In genomic region chr10:79116363-79116762, GRCh38 we compare ENCODE assay signal across 8 cellular contexts. TPM values are rescaled to one million over a fixed set of nuclear protein-coding genes. Genes with fewer than 3 reads are reported as not detected.
DNase-seq lines count a peak whose midpoint lies in the region; ATAC-seq and TF ChIP-seq lines count a peak whose summit lies in the region.

No MANE protein-coding gene starts in this region.

- TF ChIP-seq EP300 in transverse colon (IDR thresholded peaks at IDR 0.05; ENCODE audit: low read depth): no peak

- in situ Hi-C loops in transverse colon (cut with MboI; ENCODE audit: low pct_ligation_motif_present in 1 of 4, low pct_unique_long_range_greater_than_20kb in 1 of 4, low sequenced_read_pairs in 3 of 4): no loop called here

- no peak for TF ChIP-seq CTCF in heart left ventricle (IDR thresholded peaks at IDR 0.05)
- no peak for TF ChIP-seq CTCF in transverse colon (IDR thresholded peaks at IDR 0.05)

- whole genome bisulfite sequencing in heart left ventricle, 4 donors: 61 to 68% (median 65%) methylated on average over 4 of the region's 4 CpGs
- 53 to 54% methylated on average over 4 of the region's 4 CpGs for WGBS in esophagus, 2 donors
- 53 to 65% methylated on average over 3 to 4 of the region's 4 CpGs for WGBS in transverse colon (ENCODE audit: low coverage in 1 of 2), 2 donors

- H3K36me3 ChIP-seq in heart left ventricle (peaks cover 0 to 35% (median 27%) of the 10 kb centered on the region in 9 donors), esophagus (ENCODE audit: control insufficient read depth in 2 of 2, insufficient read depth in 2 of 2, low read length in 1 of 2) (peaks cover 3 to 34% of the 10 kb centered on the region in 2 donors), transverse colon (peaks cover 0 to 9% (median 0%) of the 10 kb centered on the region in 4 donors)

- intact Hi-C loops in heart left ventricle (cut with DNase I): no loop called here
- intact Hi-C loops in Right ventricle myocardium inferior (cut with DNase I): no loop called here
- intact Hi-C loops in transverse colon (cut with DNase I; ENCODE audit: low total_unique reads): no loop called here

- TF ChIP-seq POLR2A in heart left ventricle (IDR thresholded peaks at IDR 0.05) (no peak), transverse colon (IDR thresholded peaks at IDR 0.05) (no peak)

- peak overlapping the region in 11 of 12 donors; percentile 8 to 94 (median 61) for H3K27ac ChIP-seq in heart left ventricle
- H3K27ac ChIP-seq in esophagus (ENCODE audit: low read depth in 2 of 2, low read length in 1 of 2): peak overlapping the region; percentile 22 to 79
- peak overlapping the region in 3 of 4 donors; percentile 24 to 90 (median 75) for H3K27ac ChIP-seq in transverse colon

- H3K4me1 ChIP-seq in heart left ventricle: peaks cover 21 to 99% (median 81%) of the 10 kb centered on the region in 12 donors
- peaks cover 5 to 26% of the 10 kb centered on the region in 2 donors for H3K4me1 ChIP-seq in esophagus (ENCODE audit: control insufficient read depth in 2 of 2, insufficient read depth in 2 of 2, low read length in 1 of 2)
- H3K4me1 ChIP-seq in transverse colon: peaks cover 37 to 70% (median 44%) of the 10 kb centered on the region in 4 donors

- no peaks in the 10 kb centered on the region for H3K9me3 ChIP-seq in heart left ventricle
- H3K9me3 ChIP-seq in esophagus (ENCODE audit: control insufficient read depth in 2 of 2, insufficient read depth in 1 of 2, low read depth in 1 of 2, low read length in 1 of 2): no peaks in the 10 kb centered on the region
- no peaks in the 10 kb centered on the region for H3K9me3 ChIP-seq in transverse colon

- DNase-seq in heart left ventricle (no peak), Right ventricle myocardium inferior (ENCODE audit: missing footprints) (no peak), transverse colon (no peak), NCI-H1417 (lab: John Stamatoyannopoulos, UW) (no peak), NCI-H2081 (lab: John Stamatoyannopoulos, UW) (no peak)
- no peak for DNase-seq in activated CD4-positive, alpha-beta T cell treated with anti-CD3 and anti-CD28 coated beads for 1 hour

- H3K27me3 ChIP-seq in heart left ventricle (no peaks in the 10 kb centered on the region), esophagus (ENCODE audit: control insufficient read depth in 1 of 2, insufficient read depth in 2 of 2, low read length in 2 of 2) (no peaks in the 10 kb centered on the region), transverse colon (no peaks in the 10 kb centered on the region)

- H3K4me3 ChIP-seq in heart left ventricle (no peak overlapping the region), esophagus (ENCODE audit: low read depth in 1 of 2, low read length in 2 of 2) (no peak overlapping the region), transverse colon (no peak overlapping the region)

- ATAC-seq in heart left ventricle: no peak
- no peak for ATAC-seq in Right ventricle myocardium inferior
- peak; percentile 25 for ATAC-seq in HG03060 (IDR thresholded peaks at IDR 0.05; ENCODE audit: low read depth, unreplicated experiment)

RNA-seq across cellular contexts. Expression of gene ZMIZ1, which starts 47.6 kb away (rescaled TPM):
- total RNA-seq in heart left ventricle: 10 to 100 TPM; 39.8 to 75.4 (median 50.5) TPM
- 10 to 100 TPM; 19.7 to 45.7 TPM for polyA plus RNA-seq in heart left ventricle
- 48.8 TPM for total RNA-seq in Right ventricle myocardium inferior
- polyA plus RNA-seq in esophagus: 10 to 100 TPM; 29.2 to 29.7 TPM
- total RNA-seq in transverse colon: 100 to 1,000 TPM in 1 of 4 donors, 10 to 100 TPM in 3; 32.0 to 108 (median 63.0) TPM
